Comparison of ENCODE assay signal across 11 cellular contexts in the genomic region with DNA sequence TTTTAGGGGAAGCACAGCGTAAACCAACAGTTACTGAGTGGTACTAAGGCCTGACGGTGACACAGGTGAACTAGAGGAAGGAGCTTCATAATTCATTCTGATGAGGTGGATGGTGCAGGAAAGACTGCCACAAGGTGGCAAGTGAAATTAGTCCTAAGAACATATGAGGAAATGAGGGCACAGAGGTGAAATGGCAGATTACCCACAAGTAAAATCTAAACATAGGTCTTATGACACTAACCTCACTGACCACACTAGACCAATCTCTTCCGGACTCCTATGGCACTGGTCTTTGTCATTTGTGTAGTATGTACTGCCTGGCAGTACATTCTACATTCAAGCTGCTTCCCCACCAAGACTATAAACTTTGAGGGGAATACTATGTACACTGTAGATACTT. TPM values are rescaled to one million over a fixed set of nuclear protein-coding genes. Genes with fewer than 3 reads are reported as not detected.
DNase-seq lines count a peak whose midpoint lies in the region; ATAC-seq and TF ChIP-seq lines count a peak whose summit lies in the region.
"Had no signal": no experiment of that assay in that cellular context is flagged by ENCODE, and none has a peak within 500 bp of the region (broad histone marks: within the 10 kb centered on the region; RNA-seq: fewer than 3 reads in every experiment).

No MANE protein-coding gene starts in this region.

- H3K4me1 ChIP-seq in heart right ventricle: peaks cover 0 to 70% (median 28%) of the 10 kb centered on the region in 9 donors

- H3K27me3 ChIP-seq in HL-60 (ENCODE audit: insufficient read depth, poor library complexity, severe bottlenecking) (no peaks in the 10 kb centered on the region), heart right ventricle (no peaks in the 10 kb centered on the region)
- H3K27me3 ChIP-seq: cardiac muscle cell had no signal

- WGBS in heart right ventricle, 2 donors: 81 to 90% methylated on average over 3 of the region's 3 CpGs

- peak; percentile 17 to 45 for DNase-seq in HL-60 (ENCODE audit: low read depth in 1 of 2, low spot score in 1 of 2)
- no peak for DNase-seq in NCI-H226
- no peak for DNase-seq in NCI-H1694 (lab: John Stamatoyannopoulos, UW)
- no peak for DNase-seq in heart right ventricle
- no peak for DNase-seq in omental fat pad (ENCODE audit: low spot score)
- DNase-seq: hypothalamus, occipital lobe had no signal

- H3K36me3 ChIP-seq in heart right ventricle: no peaks in the 10 kb centered on the region
- H3K36me3 ChIP-seq: cardiac muscle cell had no signal

- H3K4me3 ChIP-seq in HL-60 (replicated peaks; ENCODE audit: insufficient read depth, low read length): no peak overlapping the region
- no peak overlapping the region for H3K4me3 ChIP-seq in heart right ventricle
- H3K4me3 ChIP-seq: cardiac muscle cell had no signal

- ATAC-seq in GM18502 (IDR thresholded peaks at IDR 0.05; ENCODE audit: poor library complexity, unreplicated experiment) (peak; percentile 85), GM21447 (IDR thresholded peaks at IDR 0.05; ENCODE audit: unreplicated experiment) (peak; percentile 84), esophagus mucosa (peak; percentile 33), heart right ventricle (no peak), omental fat pad (ENCODE audit: low FRiP score) (no peak)

- H3K9me3 ChIP-seq in heart right ventricle: no peaks in the 10 kb centered on the region

- TF ChIP-seq CTCF in HL-60 (IDR thresholded peaks at IDR 0.05; ENCODE audit: insufficient read depth, low read length) (no peak), heart right ventricle (IDR thresholded peaks at IDR 0.05) (no peak), omental fat pad (IDR thresholded peaks at IDR 0.05) (no peak)

- no peak overlapping the region for H3K27ac ChIP-seq in HL-60 (replicated peaks)
- no peak overlapping the region for H3K27ac ChIP-seq in heart right ventricle
- H3K27ac ChIP-seq: cardiac muscle cell had no signal

- intact Hi-C loops in heart right ventricle (cut with DNase I): no loop called here

RNA-seq across cellular contexts. Expression of a gene that starts 20.2 kb away (rescaled TPM):
- total RNA-seq in esophagus mucosa (10.8 TPM), heart right ventricle (10 to 100 TPM; 18.2 to 44.6 (median 29.8) TPM), omental fat pad (10 to 100 TPM; 25.3 to 97.7 (median 36.1) TPM)
- 1 to 10 TPM; 5.0 to 7.0 TPM for polyA plus RNA-seq in heart right ventricle

Comparison
In these comparisons a context has a peak if more than half of its experiments do, and no peak if none do; other contexts are left out.
1. ATAC-seq: peak in GM18502 (single experiment), GM21447 (single experiment) and esophagus mucosa (single experiment); none in heart right ventricle (0 of 8) and omental fat pad (single experiment).
2. DNase-seq: peak in HL-60 (2 of 2); none in NCI-H226 (single experiment), NCI-H1694 (single experiment), heart right ventricle (0 of 2) and omental fat pad (single experiment).